In the genomic region with DNA sequence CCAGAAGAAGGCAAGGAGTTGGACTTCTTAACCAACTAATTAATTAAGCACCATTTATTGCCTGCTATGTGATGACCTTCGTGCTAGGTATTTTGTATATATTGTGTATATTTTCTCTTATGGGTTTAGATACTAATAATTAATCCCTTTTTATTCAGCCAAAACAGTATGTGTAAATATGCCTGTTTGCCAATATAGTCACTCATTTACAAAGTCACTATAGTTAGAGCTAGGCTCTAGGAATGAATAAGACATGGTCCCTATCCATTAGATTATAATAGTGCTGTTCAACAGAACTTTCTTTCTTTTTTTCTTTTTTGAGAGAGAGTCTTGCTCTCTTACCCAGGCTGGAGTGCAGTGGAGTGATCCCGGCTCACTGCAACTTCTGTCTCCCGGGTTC, we compare ENCODE assay signal across 11 cellular contexts.
"Had no signal": no experiment of that assay in that cellular context is flagged by ENCODE, and none has a peak within 500 bp of the region (broad histone marks: within the 10 kb centered on the region; RNA-seq: fewer than 3 reads in every experiment).

No MANE protein-coding gene starts in this region.

- FAIRE-seq: H1, H54 had no signal

- H3K4me3 Mint-ChIP-seq: GM23338, H9, HFFc6 had no signal

- H3K27ac ChIP-seq: GM23248 had no signal

- H3K4me3 ChIP-seq: GM23248, GM23338, HAP-1 had no signal

- DNase-seq: GM23248, GOT3, H7, H9, HCEC 1CT, HFFc6 had no signal

- H3K9ac ChIP-seq: GM23248 had no signal

- H2AFZ ChIP-seq: GM23248, GM23338 had no signal

- H3K4me2 ChIP-seq: GM23338 had no signal

- H3K36me3 ChIP-seq: HAP-1 had no signal

- H3K27ac Mint-ChIP-seq: GM23338, H9, HFFc6 had no signal

- H3K9me3 Mint-ChIP-seq: GM23338, H9, HFFc6 had no signal

- H3K9me3 ChIP-seq: HAP-1 had no signal

- ATAC-seq: GM23338, HCT116 had no signal
